In genomic region chr9:28696960-28697359, GRCh38 we compare ENCODE assay signal across 20 cellular contexts.
DNase-seq lines count a peak whose midpoint lies in the region; ATAC-seq and TF ChIP-seq lines count a peak whose summit lies in the region.
"Had no signal": no experiment of that assay in that cellular context is flagged by ENCODE, and none has a peak within 500 bp of the region (broad histone marks: within the 10 kb centered on the region; RNA-seq: fewer than 3 reads in every experiment).

No MANE protein-coding gene starts in this region.

- TF ChIP-seq CTCF in A673 (conservative IDR thresholded peaks at IDR 0.05; ENCODE audit: low read depth, low read length): no peak
- TF ChIP-seq CTCF in mesothelial cell of epicardium (IDR thresholded peaks at IDR 0.05; ENCODE audit: unreplicated experiment): no peak
- no peak for TF ChIP-seq CTCF in testis (IDR thresholded peaks at IDR 0.05)
- TF ChIP-seq CTCF in PC-9 (conservative IDR thresholded peaks at IDR 0.05): no peak
- no peak for TF ChIP-seq CTCF in spleen (IDR thresholded peaks at IDR 0.05 in 8 of 11, conservative IDR thresholded peaks at IDR 0.05 in 3 of 11)

- POLR2A ChIA-PET in A673 (lab: Charles Lee; ENCODE audit: low non-redundant PET): no interaction called here
- POLR2A ChIA-PET in PC-9 (lab: Charles Lee; ENCODE audit: unreplicated experiment): no interaction called here

- peaks cover 8% of the 10 kb centered on the region for H3K4me1 ChIP-seq in A673 (ENCODE audit: insufficient read depth, low read length, poor library complexity, severe bottlenecking)
- no peaks in the 10 kb centered on the region for H3K4me1 ChIP-seq in testis
- H3K4me1 ChIP-seq in PC-9 (replicated peaks; ENCODE audit: insufficient read depth): no peaks in the 10 kb centered on the region
- H3K4me1 ChIP-seq in spleen: no peaks in the 10 kb centered on the region
- H3K4me1 ChIP-seq: BLaER1 treated with 17β-estradiol and CSF1 and Interleukin-3, amounts not matched to agents 10 nM and 100 nM; Caco-2 had no signal

- ATAC-seq in SK-N-SH treated with all-trans-retinoic acid at 6 μM for 48 hours: peak; percentile 45; the same call in 1 of the 3 replicates
- ATAC-seq: CD8-positive, alpha-beta T cell had no signal

- peaks cover 6% of the 10 kb centered on the region for H3K4me1 Mint-ChIP-seq in mesothelial cell of epicardium
- H3K4me1 Mint-ChIP-seq: B cell had no signal

- H3K4me3 ChIP-seq in A673 (ENCODE audit: low read depth, low read length, poor library complexity, severe bottlenecking) (no peak overlapping the region), testis (no peak overlapping the region), PC-9 (no peak overlapping the region), spleen (no peak overlapping the region)
- H3K4me3 ChIP-seq: BLaER1 treated with 17β-estradiol and CSF1 and Interleukin-3, amounts not matched to agents 10 nM and 100 nM had no signal

- H3K36me3 ChIP-seq in A673 (ENCODE audit: insufficient read depth, low read length, poor library complexity, severe bottlenecking) (no peaks in the 10 kb centered on the region), testis (ENCODE audit: low read depth, missing control alignments) (no peaks in the 10 kb centered on the region), PC-9 (ENCODE audit: low read depth) (no peaks in the 10 kb centered on the region), spleen (no peaks in the 10 kb centered on the region)
- H3K36me3 ChIP-seq: BLaER1 treated with 17β-estradiol and CSF1 and Interleukin-3, amounts not matched to agents 10 nM and 100 nM had no signal

- no peaks in the 10 kb centered on the region for H3F3A ChIP-seq in PC-9 (ENCODE audit: insufficient read depth, low read depth)

- no peaks in the 10 kb centered on the region for H3K27me3 Mint-ChIP-seq in mesothelial cell of epicardium (ENCODE audit: low read depth)
- H3K27me3 Mint-ChIP-seq: B cell; CD4-positive, alpha-beta T cell had no signal

- no peaks in the 10 kb centered on the region for H3K79me2 ChIP-seq in PC-9 (ENCODE audit: low read depth)

- no peaks in the 10 kb centered on the region for H3K27me3 ChIP-seq in A673 (replicated peaks; ENCODE audit: insufficient read depth, low read depth, low read length, poor library complexity)
- no peaks in the 10 kb centered on the region for H3K27me3 ChIP-seq in testis
- H3K27me3 ChIP-seq in PC-9 (ENCODE audit: insufficient read depth, low read depth): no peaks in the 10 kb centered on the region
- H3K27me3 ChIP-seq in spleen (replicated peaks in 1 of 7): no peaks in the 10 kb centered on the region
- H3K27me3 ChIP-seq: BLaER1 treated with 17β-estradiol and CSF1 and Interleukin-3, amounts not matched to agents 10 nM and 100 nM had no signal

- H3K36me3 Mint-ChIP-seq in mesothelial cell of epicardium: peaks cover 13% of the 10 kb centered on the region
- H3K36me3 Mint-ChIP-seq: CD8-positive, alpha-beta T cell had no signal

- H3K27ac ChIP-seq in A673 (ENCODE audit: low read depth, low read length, poor library complexity, severe bottlenecking) (no peak overlapping the region), testis (no peak overlapping the region), PC-9 (no peak overlapping the region), spleen (no peak overlapping the region)
- H3K27ac ChIP-seq: BLaER1 treated with 17β-estradiol and CSF1 and Interleukin-3, amounts not matched to agents 10 nM and 100 nM; C4-2B had no signal

- H3K27ac Mint-ChIP-seq in mesothelial cell of epicardium: peak overlapping the region; percentile 54
- H3K27ac Mint-ChIP-seq: B cell; CD4-positive, alpha-beta T cell; CD8-positive, alpha-beta T cell had no signal

- BruUV-seq in A673 (replicated peaks; lab: Mats Ljungman, UMichigan) (no TSS peak), PC-9 (replicated peaks; lab: Mats Ljungman, UMichigan) (no TSS peak)

- no peak overlapping the region for H2AFZ ChIP-seq in PC-9

- H3K9me2 ChIP-seq in PC-9 (ENCODE audit: insufficient read depth): no peaks in the 10 kb centered on the region

- DNase-seq in A673 (ENCODE audit: low spot score): peak; percentile 14
- DNase-seq in SK-N-DZ (ENCODE audit: low spot score): peak; percentile 22
- DNase-seq in mesothelial cell of epicardium (ENCODE audit: low spot score in 2 of 2, unreplicated experiment in 2 of 2): no peak
- DNase-seq in testis: no peak
- no peak for DNase-seq in PC-9
- DNase-seq in spleen: no peak
- DNase-seq: 8988T; AML-193; Caco-2; Calu3; CD4-positive, alpha-beta T cell; CD8-positive, alpha-beta T cell; DMS79; DND-41; EL; GDM1 had no signal

- H3K9me3 ChIP-seq in A673 (ENCODE audit: low read depth, low read length, poor library complexity, severe bottlenecking) (peaks cover 22% of the 10 kb centered on the region), testis (no peaks in the 10 kb centered on the region), PC-9 (ENCODE audit: insufficient read depth, low read depth) (no peaks in the 10 kb centered on the region), spleen (peaks cover 0 to 43% (median 29%) of the 10 kb centered on the region in 8 donors)
- H3K9me3 ChIP-seq: Caco-2 had no signal

- 36 to 45% methylated on average over 2 of the region's 2 CpGs for WGBS in testis, 2 donors
- 31 to 39% (median 35%) methylated on average over 2 of the region's 2 CpGs for WGBS in spleen, 5 donors

- CTCF ChIA-PET in A673 (lab: Charles Lee) (no interaction called here), PC-9 (lab: Charles Lee) (no interaction called here)

- no peaks in the 10 kb centered on the region for H4K20me1 ChIP-seq in PC-9 (ENCODE audit: insufficient read depth)
- H4K20me1 ChIP-seq: BLaER1 treated with 17β-estradiol and CSF1 and Interleukin-3, amounts not matched to agents 10 nM and 100 nM had no signal

- H3K9me3 Mint-ChIP-seq in mesothelial cell of epicardium: peaks cover 37% of the 10 kb centered on the region

- no peak overlapping the region for H3K4me2 ChIP-seq in PC-9
- H3K4me2 ChIP-seq: BLaER1 treated with 17β-estradiol and CSF1 and Interleukin-3, amounts not matched to agents 10 nM and 100 nM had no signal

- TF ChIP-seq POLR2A in testis (IDR thresholded peaks at IDR 0.05) (no peak), spleen (IDR thresholded peaks at IDR 0.05) (no peak)

- intact Hi-C loops in A673 (cut with micrococcal nuclease; ENCODE audit: unreplicated experiment): no loop called here
- intact Hi-C loops in testis (cut with DNase I; ENCODE audit: low total_unique reads): no loop called here
- intact Hi-C loops in PC-9 (cut with micrococcal nuclease; ENCODE audit: unreplicated experiment): no loop called here
- intact Hi-C loops in spleen (cut with DNase I; ENCODE audit: low total_unique reads): no loop called here

- no peak overlapping the region for H3K4me3 Mint-ChIP-seq in mesothelial cell of epicardium
- H3K4me3 Mint-ChIP-seq: B cell; CD4-positive, alpha-beta T cell; CD8-positive, alpha-beta T cell had no signal

TF ChIP-seq in SK-N-SH treated with all-trans-retinoic acid at 6 μM for 48 hours, 23 proteins besides CTCF, POLR2A, EP300 and RAD21 (continues in another document):
- TF ChIP-seq ZNF8 (CRISPR knock-in tag; IDR thresholded peaks at IDR 0.05) (no peak), BACH2 (CRISPR knock-in tag; IDR thresholded peaks at IDR 0.05; ENCODE audit: borderline replicate concordance) (no peak), ZC3H10 (CRISPR knock-in tag; IDR thresholded peaks at IDR 0.05) (no peak), TCF4 (CRISPR knock-in tag; IDR thresholded peaks at IDR 0.05; ENCODE audit: borderline replicate concordance) (peak; percentile 45; the same call in 1 of the 2 replicates), ZNF70 (CRISPR knock-in tag; IDR thresholded peaks at IDR 0.05) (no peak), ZFP3 (CRISPR knock-in tag; IDR thresholded peaks at IDR 0.05) (no peak), RARB (CRISPR knock-in tag; IDR thresholded peaks at IDR 0.05) (no peak), GLIS3 (CRISPR knock-in tag; IDR thresholded peaks at IDR 0.05) (no peak), CSDC2 (CRISPR knock-in tag; IDR thresholded peaks at IDR 0.05) (no peak)
- TF ChIP-seq, protein P1, sequence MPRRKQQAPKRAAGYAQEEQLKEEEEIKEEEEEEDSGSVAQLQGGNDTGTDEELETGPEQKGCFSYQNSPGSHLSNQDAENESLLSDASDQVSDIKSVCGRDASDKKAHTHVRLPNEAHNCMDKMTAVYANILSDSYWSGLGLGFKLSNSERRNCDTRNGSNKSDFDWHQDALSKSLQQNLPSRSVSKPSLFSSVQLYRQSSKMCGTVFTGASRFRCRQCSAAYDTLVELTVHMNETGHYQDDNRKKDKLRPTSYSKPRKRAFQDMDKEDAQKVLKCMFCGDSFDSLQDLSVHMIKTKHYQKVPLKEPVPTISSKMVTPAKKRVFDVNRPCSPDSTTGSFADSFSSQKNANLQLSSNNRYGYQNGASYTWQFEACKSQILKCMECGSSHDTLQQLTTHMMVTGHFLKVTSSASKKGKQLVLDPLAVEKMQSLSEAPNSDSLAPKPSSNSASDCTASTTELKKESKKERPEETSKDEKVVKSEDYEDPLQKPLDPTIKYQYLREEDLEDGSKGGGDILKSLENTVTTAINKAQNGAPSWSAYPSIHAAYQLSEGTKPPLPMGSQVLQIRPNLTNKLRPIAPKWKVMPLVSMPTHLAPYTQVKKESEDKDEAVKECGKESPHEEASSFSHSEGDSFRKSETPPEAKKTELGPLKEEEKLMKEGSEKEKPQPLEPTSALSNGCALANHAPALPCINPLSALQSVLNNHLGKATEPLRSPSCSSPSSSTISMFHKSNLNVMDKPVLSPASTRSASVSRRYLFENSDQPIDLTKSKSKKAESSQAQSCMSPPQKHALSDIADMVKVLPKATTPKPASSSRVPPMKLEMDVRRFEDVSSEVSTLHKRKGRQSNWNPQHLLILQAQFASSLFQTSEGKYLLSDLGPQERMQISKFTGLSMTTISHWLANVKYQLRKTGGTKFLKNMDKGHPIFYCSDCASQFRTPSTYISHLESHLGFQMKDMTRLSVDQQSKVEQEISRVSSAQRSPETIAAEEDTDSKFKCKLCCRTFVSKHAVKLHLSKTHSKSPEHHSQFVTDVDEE (CRISPR knock-in tag; IDR thresholded peaks at IDR 0.05): peak; percentile 85
- TF ChIP-seq, protein P2, sequence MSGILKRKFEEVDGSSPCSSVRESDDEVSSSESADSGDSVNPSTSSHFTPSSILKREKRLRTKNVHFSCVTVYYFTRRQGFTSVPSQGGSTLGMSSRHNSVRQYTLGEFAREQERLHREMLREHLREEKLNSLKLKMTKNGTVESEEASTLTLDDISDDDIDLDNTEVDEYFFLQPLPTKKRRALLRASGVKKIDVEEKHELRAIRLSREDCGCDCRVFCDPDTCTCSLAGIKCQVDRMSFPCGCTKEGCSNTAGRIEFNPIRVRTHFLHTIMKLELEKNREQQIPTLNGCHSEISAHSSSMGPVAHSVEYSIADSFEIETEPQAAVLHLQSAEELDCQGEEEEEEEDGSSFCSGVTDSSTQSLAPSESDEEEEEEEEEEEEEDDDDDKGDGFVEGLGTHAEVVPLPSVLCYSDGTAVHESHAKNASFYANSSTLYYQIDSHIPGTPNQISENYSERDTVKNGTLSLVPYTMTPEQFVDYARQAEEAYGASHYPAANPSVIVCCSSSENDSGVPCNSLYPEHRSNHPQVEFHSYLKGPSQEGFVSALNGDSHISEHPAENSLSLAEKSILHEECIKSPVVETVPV (CRISPR knock-in tag; IDR thresholded peaks at IDR 0.05): no peak

Comparison
In these comparisons a context has a peak if more than half of its experiments do, and no peak if none do; other contexts are left out.
1. DNase-seq: peak in A673 (single experiment) and SK-N-DZ (single experiment); none in mesothelial cell of epicardium (0 of 2), testis (single experiment), PC-9 (0 of 2) and spleen (single experiment).